In genomic region chr5:159581502-159582249, GRCh38 we compare ENCODE assay signal across 11 cellular contexts.
DNase-seq lines count a peak whose midpoint lies in the region; ATAC-seq, FAIRE-seq and TF ChIP-seq lines count a peak whose summit lies in the region.
"Had no signal": no experiment of that assay in that cellular context is flagged by ENCODE, and none has a peak within 500 bp of the region (broad histone marks: within the 10 kb centered on the region; RNA-seq: fewer than 3 reads in every experiment).

No MANE protein-coding gene starts in this region.

- TF ChIP-seq POLR2A in H1 (IDR thresholded peaks at IDR 0.05; ENCODE audit: control extremely low read depth in 1 of 2, low read depth in 2 of 2, low read length in 2 of 2) = no peak

- H3K9ac ChIP-seq in H1 (replicated peaks in 1 of 4; ENCODE audit: extremely low read depth in 1 of 4, low read depth in 3 of 4, low read length in 3 of 4) (no peak overlapping the region), MM.1S (ENCODE audit: low read length) (no peak overlapping the region)
- H3K9ac ChIP-seq: BLaER1 treated with 17β-estradiol and CSF1 and Interleukin-3, amounts not matched to agents 10 nM and 100 nM had no signal

- no peak for ATAC-seq in HG03439 (IDR thresholded peaks at IDR 0.05; ENCODE audit: unreplicated experiment)
- ATAC-seq: stimulated activated memory B cell treated with anti-CD40 and anti-IgM and Interleukin-4, amounts not matched to agents 10 μg/mL and 1 μg/mL and 100 μg/mL, for 72 hours had no signal

- TF ChIP-seq EP300 in H1 (IDR thresholded peaks at IDR 0.05; ENCODE audit: borderline replicate concordance in 1 of 2, low read depth in 2 of 2, low read length in 2 of 2) = no peak

- H3K56ac ChIP-seq in H1 (replicated peaks; ENCODE audit: insufficient read length, low read depth, low read length) = no peak overlapping the region

- no peak overlapping the region for H4K8ac ChIP-seq in H1 (ENCODE audit: extremely low read depth, insufficient read depth, low read length)

- POLR2A ChIA-PET in H1 (lab: Charles Lee; ENCODE audit: partially characterized antibody) = no interaction called here

- no peak overlapping the region for H2BK12ac ChIP-seq in H1 (ENCODE audit: low read depth, low read length)

- no peak overlapping the region for H2BK120ac ChIP-seq in H1 (replicated peaks; ENCODE audit: low read depth, low read length)

- no peak overlapping the region for H4K5ac ChIP-seq in H1 (ENCODE audit: insufficient read length, low read depth, low read length)

- FAIRE-seq in H1 (lab: Jason Lieb, UNC) = no peak

- H3K23ac ChIP-seq in H1 (ENCODE audit: insufficient read length) = no peak overlapping the region

- H3K79me1 ChIP-seq in H1 (ENCODE audit: low read depth, low read length) = no peaks in the 10 kb centered on the region

- no peak overlapping the region for H3K14ac ChIP-seq in H1 (ENCODE audit: insufficient read length)

- no peak overlapping the region for H2BK20ac ChIP-seq in H1 (ENCODE audit: low read length)

- 79% methylated on average over 7 of the region's 7 CpGs; no CpG with 5 or more reads in 1 of the 2 experiments for WGBS in H1 (ENCODE audit: extremely low coverage in 1 of 2, insufficient coverage in 1 of 2, insufficient read length in 1 of 2, insufficient replicate concordance in 2 of 2, low coverage in 1 of 2, low lambda C conversion rate in 2 of 2, missing lambda C conversion rate in 1 of 2), 2 experiments

- H3K79me2 ChIP-seq in H1 (ENCODE audit: control insufficient read depth in 1 of 2, insufficient read depth in 2 of 2, low read length in 2 of 2) = no peaks in the 10 kb centered on the region
- H3K79me2 ChIP-seq in MM.1S (ENCODE audit: low read length) = no peaks in the 10 kb centered on the region

- H2AFZ ChIP-seq in H1 (ENCODE audit: low read length) (no peak overlapping the region), MM.1S (ENCODE audit: low read length) (no peak overlapping the region)

- no peak overlapping the region for H3K4me2 ChIP-seq in H1 (ENCODE audit: insufficient read depth in 1 of 2, low read depth in 2 of 2, low read length in 2 of 2)
- no peak overlapping the region for H3K4me2 ChIP-seq in MM.1S (ENCODE audit: low read depth, low read length)
- H3K4me2 ChIP-seq: BLaER1 treated with 17β-estradiol and CSF1 and Interleukin-3, amounts not matched to agents 10 nM and 100 nM had no signal

- H4K20me1 ChIP-seq in H1 (replicated peaks in 1 of 2; ENCODE audit: control insufficient read depth in 1 of 2, insufficient read depth in 2 of 2, low read length in 2 of 2) (no peaks in the 10 kb centered on the region), MM.1S (ENCODE audit: insufficient read depth, low read length) (no peaks in the 10 kb centered on the region)
- H4K20me1 ChIP-seq: BLaER1 treated with 17β-estradiol and CSF1 and Interleukin-3, amounts not matched to agents 10 nM and 100 nM had no signal

- H2AK5ac ChIP-seq in H1 (ENCODE audit: low read depth, low read length) = no peak overlapping the region

- H3K27ac ChIP-seq in H1 (ENCODE audit: low read depth, low read length) (no peak overlapping the region), MM.1S (ENCODE audit: low read length) (no peak overlapping the region)
- H3K27ac ChIP-seq: BLaER1 treated with 17β-estradiol and CSF1 and Interleukin-3, amounts not matched to agents 10 nM and 100 nM had no signal

- H3K4ac ChIP-seq in H1 (replicated peaks; ENCODE audit: insufficient read length, low read depth, low read length) = no peak overlapping the region

- no peaks in the 10 kb centered on the region; a peak in 1 of 8 replicates for H3K36me3 ChIP-seq in H1 (ENCODE audit: control insufficient read depth in 2 of 4, insufficient read depth in 4 of 4, low read length in 3 of 4)
- no peaks in the 10 kb centered on the region for H3K36me3 ChIP-seq in MM.1S (replicated peaks; ENCODE audit: insufficient read depth, low read length)
- H3K36me3 ChIP-seq: BLaER1 treated with 17β-estradiol and CSF1 and Interleukin-3, amounts not matched to agents 10 nM and 100 nM had no signal

- H3K9me3 ChIP-seq in H1 (ENCODE audit: insufficient read depth in 2 of 2, low read depth in 1 of 2, low read length in 1 of 2) (no peaks in the 10 kb centered on the region), MM.1S (replicated peaks; ENCODE audit: insufficient read depth, low read length) (no peaks in the 10 kb centered on the region)

- peak; percentile 53 for DNase-seq in NCI-H748 (lab: John Stamatoyannopoulos, UW; ENCODE audit: unreplicated experiment)
- no peak for DNase-seq in NCI-H748 treated with DMSO at 0.1 percent for 48 hours (lab: John Stamatoyannopoulos, UW)
- DNase-seq in NCI-H2029 treated with DMSO at 0.1 percent for 48 hours (lab: John Stamatoyannopoulos, UW) = peak; percentile 6
- no peak for DNase-seq in H1 (ENCODE audit: low read depth in 1 of 2, low spot score in 2 of 2)
- DNase-seq in skeletal muscle cell (ENCODE audit: low read depth) = peak; percentile 62
- DNase-seq in activated naive CD4-positive, alpha-beta T cell treated with Interleukin-2 at 50 U/mL for 16 hours = no peak
- DNase-seq in MM.1S = no peak
- DNase-seq: Karpas-422 had no signal

- no peak overlapping the region for H3K4me3 ChIP-seq in H1 (ENCODE audit: extremely low read depth in 1 of 4, insufficient read depth in 2 of 4, low read depth in 3 of 4, low read length in 4 of 4)
- no peak overlapping the region for H3K4me3 ChIP-seq in skeletal muscle cell (ENCODE audit: low read depth, low read length)
- H3K4me3 ChIP-seq in MM.1S (ENCODE audit: low read length) = no peak overlapping the region
- H3K4me3 ChIP-seq: BLaER1 treated with 17β-estradiol and CSF1 and Interleukin-3, amounts not matched to agents 10 nM and 100 nM had no signal

- no peaks in the 10 kb centered on the region for H3K27me3 ChIP-seq in H1 (replicated peaks in 1 of 4; ENCODE audit: control insufficient read depth in 3 of 4, extremely low read depth in 1 of 4, insufficient read depth in 3 of 4, low read length in 3 of 4)
- no peaks in the 10 kb centered on the region for H3K27me3 ChIP-seq in MM.1S (replicated peaks; ENCODE audit: insufficient read depth, low read length)
- H3K27me3 ChIP-seq: BLaER1 treated with 17β-estradiol and CSF1 and Interleukin-3, amounts not matched to agents 10 nM and 100 nM had no signal

- peak; percentile 57 for TF ChIP-seq RAD21 in H1 (IDR thresholded peaks at IDR 0.05 in 1 of 2, conservative IDR thresholded peaks at IDR 0.05 in 1 of 2; ENCODE audit: low read depth in 2 of 2, low read length in 2 of 2)

- H2BK5ac ChIP-seq in H1 (ENCODE audit: low read depth, low read length) = no peak overlapping the region

- H2BK15ac ChIP-seq in H1 (ENCODE audit: low read length) = no peak overlapping the region

- H3K23me2 ChIP-seq in H1 (ENCODE audit: low read depth, low read length) = no peaks in the 10 kb centered on the region

- no peak overlapping the region for H3K18ac ChIP-seq in H1 (ENCODE audit: extremely low read depth, low read length)

- no peak overlapping the region for H4K91ac ChIP-seq in H1 (replicated peaks; ENCODE audit: insufficient read length, low read length)

- H3F3A ChIP-seq in MM.1S (ENCODE audit: insufficient read depth, low read length) = no peaks in the 10 kb centered on the region

- H3K4me1 ChIP-seq in H1 (replicated peaks in 1 of 4; ENCODE audit: control insufficient read depth in 3 of 4, insufficient read depth in 4 of 4, low read length in 3 of 4) (no peaks in the 10 kb centered on the region), MM.1S (ENCODE audit: low read length) (no peaks in the 10 kb centered on the region)

- CTCF ChIA-PET in H1 (lab: Charles Lee; ENCODE audit: partially characterized antibody) = interaction anchor here (0.6 to 2.5 kb wide), 18 partner anchors 10 to 602 kb away, joined by 3 to 8 read pairs (median 3); no protein-coding TSS in a partner anchor

- no peaks in the 10 kb centered on the region for H3K9me2 ChIP-seq in MM.1S (replicated peaks; ENCODE audit: insufficient read depth, low read length)

- TF ChIP-seq CTCF in H1 (IDR thresholded peaks at IDR 0.05; ENCODE audit: control extremely low read depth in 1 of 3, insufficient read depth in 1 of 3, low read depth in 1 of 3, low read length in 3 of 3) = peak in 1 of 3 experiments; percentile 33; a peak in 1 of 4 replicates
- TF ChIP-seq CTCF in MM.1S (IDR thresholded peaks at IDR 0.05; ENCODE audit: low read length) = no peak

TF ChIP-seq in H1, 55 proteins besides CTCF, POLR2A, EP300 and RAD21 (continues in another document):
- TF ChIP-seq TEAD4 (IDR thresholded peaks at IDR 0.05; ENCODE audit: low read depth, low read length) (no peak), EGR1 (IDR thresholded peaks at IDR 0.05; ENCODE audit: borderline replicate concordance, low read depth, low read length) (no peak), FOSL1 (IDR thresholded peaks at IDR 0.05; ENCODE audit: insufficient read depth, low read depth, low read length) (no peak), HDAC6 (IDR thresholded peaks at IDR 0.05; ENCODE audit: low read depth, low read length) (no peak), JUND (IDR thresholded peaks at IDR 0.05; ENCODE audit: low read length) (no peak), CHD2 (IDR thresholded peaks at IDR 0.05; ENCODE audit: low read length) (no peak), MAX (IDR thresholded peaks at IDR 0.05) (no peak), USF2 (IDR thresholded peaks at IDR 0.05; ENCODE audit: low read length) (no peak), SIN3A (conservative IDR thresholded peaks at IDR 0.05 in 1 of 2, IDR thresholded peaks at IDR 0.05 in 1 of 2; ENCODE audit: low read depth in 1 of 2, low read length in 2 of 2) (no peak), RNF2 (IDR thresholded peaks at IDR 0.05; ENCODE audit: borderline replicate concordance, low read depth, low read length, missing control alignments, poor library complexity, severe bottlenecking) (no peak), SIX5 (IDR thresholded peaks at IDR 0.05; ENCODE audit: low read depth, low read length) (no peak), RXRA (IDR thresholded peaks at IDR 0.05; ENCODE audit: insufficient read depth, low read depth, low read length) (no peak), TAF7 (optimal IDR thresholded peaks at IDR 0.05; ENCODE audit: borderline replicate concordance, low read depth, low read length) (no peak), YY1 (IDR thresholded peaks at IDR 0.05; ENCODE audit: low read depth, low read length) (no peak)

Comparison
In these comparisons a context has a peak if more than half of its experiments do, and no peak if none do; other contexts are left out.
1. DNase-seq: peak in NCI-H748 (single experiment), NCI-H2029 treated with DMSO at 0.1 percent for 48 hours (single experiment) and skeletal muscle cell (single experiment); none in NCI-H748 treated with DMSO at 0.1 percent for 48 hours (single experiment), H1 (0 of 2), activated naive CD4-positive, alpha-beta T cell treated with Interleukin-2 at 50 U/mL for 16 hours (single experiment) and MM.1S (single experiment).